In the genomic region with DNA sequence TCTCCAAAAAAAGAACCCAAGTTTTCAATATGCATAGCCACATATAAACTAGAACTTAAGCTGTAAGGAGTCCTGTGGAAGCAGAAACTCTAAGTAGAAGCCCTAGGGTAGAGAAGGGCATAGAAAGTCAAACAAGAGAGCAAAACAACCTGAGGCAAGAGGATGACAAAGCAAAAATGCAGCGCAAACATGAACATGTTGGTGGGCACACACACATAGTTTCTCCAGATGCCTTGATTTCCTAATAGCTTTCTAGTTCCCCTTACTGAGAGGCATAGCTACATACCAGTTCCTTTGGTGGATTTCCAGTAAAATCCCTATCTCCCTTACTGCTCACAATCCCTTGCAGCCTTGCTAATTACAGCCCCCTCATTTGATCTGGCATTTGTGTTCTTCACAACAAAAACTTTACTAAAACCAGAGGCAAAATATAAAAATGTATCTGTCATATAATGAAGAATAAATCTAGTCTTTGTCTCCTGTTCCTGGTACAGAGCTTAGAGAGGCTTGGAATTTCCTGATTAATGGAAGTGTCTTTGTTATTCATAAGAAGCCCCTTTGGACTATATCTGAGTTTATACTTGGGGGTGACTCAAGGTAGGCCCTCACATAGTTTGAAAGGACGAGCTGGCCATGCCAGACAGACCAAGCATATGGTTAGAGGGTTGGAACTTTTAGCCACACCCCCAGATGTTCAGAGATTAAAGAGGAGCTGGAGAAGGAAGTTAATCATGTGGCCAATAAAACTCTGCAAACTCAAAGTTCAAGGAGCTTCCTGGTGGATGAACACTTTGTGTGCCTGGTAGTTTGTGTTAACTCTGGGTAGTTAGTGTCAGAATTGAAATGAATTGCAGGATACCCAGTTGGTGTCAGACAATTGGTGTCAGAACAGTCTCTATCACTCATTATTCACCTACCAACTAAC, we compare ENCODE assay signal across 11 cellular contexts. TPM values are rescaled to one million over a fixed set of nuclear protein-coding genes. Genes with fewer than 3 reads are reported as not detected.
DNase-seq lines count a peak whose midpoint lies in the region; ATAC-seq, FAIRE-seq and TF ChIP-seq lines count a peak whose summit lies in the region.
"Had no signal": no experiment of that assay in that cellular context is flagged by ENCODE, and none has a peak within 500 bp of the region (broad histone marks: within the 10 kb centered on the region; RNA-seq: fewer than 3 reads in every experiment).

No MANE protein-coding gene starts in this region.

- CTCF ChIA-PET in AG04449 (lab: Yijun Ruan, JAX) (no interaction called here), HepG2 (lab: Yijun Ruan, JAX; ENCODE audit: low intra/inter-chr PET ratio, low total read pairs) (no interaction called here)

- peak overlapping the region; percentile 23 for H3K4me2 ChIP-seq in HepG2 (ENCODE audit: low read depth, low read length)

- H3K27ac ChIP-seq in HUES64 (ENCODE audit: low read depth, low read length) (peak overlapping the region; percentile 76; the same call in 1 of the 2 replicates), HepG2 (ENCODE audit: extremely low read length, insufficient read depth, low read length) (peak overlapping the region; percentile 83)

- H3K4me3 ChIP-seq in AG04449 (ENCODE audit: low read depth, low read length) = no peak overlapping the region
- H3K4me3 ChIP-seq in HUES64 (ENCODE audit: low read length) = no peak overlapping the region
- no peak overlapping the region for H3K4me3 ChIP-seq in cardiac fibroblast (replicated peaks in 1 of 2; ENCODE audit: low read depth in 2 of 2, low read length in 2 of 2)
- H3K4me3 ChIP-seq in HepG2 (replicated peaks in 1 of 3; ENCODE audit: insufficient read depth in 1 of 3, low read depth in 2 of 3, low read length in 3 of 3) = no peak overlapping the region
- H3K4me3 ChIP-seq: body of pancreas, Peyer's patch had no signal

- TF ChIP-seq EP300 in HepG2 (IDR thresholded peaks at IDR 0.05; ENCODE audit: low read depth in 2 of 2, low read length in 2 of 2) (peak in 1 of 2 experiments; percentile 58; a peak in 1 of 4 replicates), HepG2 (CRISPR knock-in tag; IDR thresholded peaks at IDR 0.05; ENCODE audit: borderline replicate concordance) (no peak)

- H3K9ac ChIP-seq in HUES64 (ENCODE audit: low read depth, low read length) (peak overlapping the region; percentile 21; the same call in 1 of the 2 replicates), HepG2 (ENCODE audit: insufficient read depth, low read depth, low read length) (peak overlapping the region; percentile 39; the same call in 1 of the 2 replicates)

- H3K27me3 ChIP-seq in HUES64 (ENCODE audit: insufficient read depth, low read length) (no peaks in the 10 kb centered on the region), HepG2 (ENCODE audit: control insufficient read depth in 1 of 2, insufficient read depth in 2 of 2, low read length in 2 of 2) (no peaks in the 10 kb centered on the region)
- H3K27me3 ChIP-seq: body of pancreas, Peyer's patch had no signal

- no peaks in the 10 kb centered on the region for H3K9me3 ChIP-seq in HUES64 (ENCODE audit: insufficient read depth, low read depth, low read length)
- H3K9me3 ChIP-seq in HepG2 (ENCODE audit: low read length) = no peaks in the 10 kb centered on the region
- H3K9me3 ChIP-seq: body of pancreas, Peyer's patch had no signal

- 79% methylated on average over 2 of the region's 2 CpGs for WGBS in HUES64
- no CpG with 5 or more reads among the region's 2 CpGs for WGBS in HepG2 (ENCODE audit: low lambda C conversion rate)

- TF ChIP-seq RAD21 in HepG2 (CRISPR knock-in tag; IDR thresholded peaks at IDR 0.05) = no peak

- intact Hi-C loops in HepG2 (cut with micrococcal nuclease; ENCODE audit: unreplicated experiment) = no loop called here

- H3K4me1 ChIP-seq in HUES64 (ENCODE audit: insufficient read depth, low read length) (peaks cover 42% of the 10 kb centered on the region), HepG2 (ENCODE audit: insufficient read depth, low read length) (peaks cover 40% of the 10 kb centered on the region)
- H3K4me1 ChIP-seq: body of pancreas had no signal

- no peak for TF ChIP-seq POLR2A in HepG2 (IDR thresholded peaks at IDR 0.05; ENCODE audit: insufficient read depth in 1 of 2, low read depth in 2 of 2, low read length in 2 of 2)

- peak; percentile 86 for FAIRE-seq in HepG2 (lab: Jason Lieb, UNC)
- FAIRE-seq in D721Med (lab: Jason Lieb, UNC) = no peak

- peak; percentile 79 for ATAC-seq in HepG2
- no peak for ATAC-seq in GM21717 (IDR thresholded peaks at IDR 0.05; ENCODE audit: unreplicated experiment)
- ATAC-seq: body of pancreas had no signal

- no TSS peak for BruUV-seq in HepG2 (replicated peaks; lab: Mats Ljungman, UMichigan)

- DNase-seq in AG04449 (ENCODE audit: low read depth, low spot score) = peak; percentile 37
- DNase-seq in cardiac fibroblast (ENCODE audit: low read depth in 2 of 2) = peak; percentile 50 to 80
- peak; percentile 80 for DNase-seq in HepG2 (ENCODE audit: low spot score)
- DNase-seq in hippocampal formation (lab: John Stamatoyannopoulos, UW) = no peak
- no peak for DNase-seq in NCI-H446 treated with DMSO at 0.1 percent for 48 hours (lab: John Stamatoyannopoulos, UW)
- DNase-seq in D721Med (ENCODE audit: insufficient read length, low spot score) = no peak
- DNase-seq: posterior cingulate gyrus had no signal

- no peak for TF ChIP-seq CTCF in AG04449 (IDR thresholded peaks at IDR 0.05; ENCODE audit: insufficient read depth, low read length, missing control alignments)
- no peak for TF ChIP-seq CTCF in cardiac fibroblast (IDR thresholded peaks at IDR 0.05; ENCODE audit: low read depth, low read length)
- TF ChIP-seq CTCF in HepG2 (CRISPR knock-in tag; IDR thresholded peaks at IDR 0.05) = no peak
- TF ChIP-seq CTCF in D721Med (IDR thresholded peaks at IDR 0.05; ENCODE audit: insufficient read depth, missing control alignments) = no peak

- in situ Hi-C loops in HepG2 (cut with HindIII; ENCODE audit: extremely low pct_ligation_motif_present, low pct_unique_long_range_greater_than_20kb) = no loop called here

- H3K36me3 ChIP-seq in HUES64 (ENCODE audit: insufficient read depth, low read length) (peaks cover 59% of the 10 kb centered on the region), HepG2 (replicated peaks in 1 of 2; ENCODE audit: control insufficient read depth in 1 of 2, insufficient read depth in 2 of 2, low read length in 2 of 2) (peaks cover 3 to 9% of the 10 kb centered on the region in 2 experiments; a peak in 2 of 5 replicates)
- H3K36me3 ChIP-seq: Peyer's patch had no signal

- H2AFZ ChIP-seq in HepG2 (ENCODE audit: low read length) = no peak overlapping the region

- POLR2A ChIA-PET in AG04449 (lab: Yijun Ruan, JAX) (no interaction called here), HepG2 (lab: Yijun Ruan, JAX) (interaction anchor here (0.7 to 2.1 kb wide), 5 partner anchors 8 to 41 kb away, joined by 3 to 20 read pairs (median 3); no protein-coding TSS in a partner anchor)

- H4K20me1 ChIP-seq in HepG2 (ENCODE audit: insufficient read depth, low read length) = no peaks in the 10 kb centered on the region

- no peaks in the 10 kb centered on the region for H3K79me2 ChIP-seq in HepG2 (ENCODE audit: insufficient read depth, low read length)

TF ChIP-seq in HepG2, 621 proteins besides CTCF, POLR2A, EP300 and RAD21 (continues in another document):
- no peak for TF ChIP-seq MYNN (CRISPR knock-in tag; IDR thresholded peaks at IDR 0.05; ENCODE audit: low read depth)
- TF ChIP-seq, protein P1, sequence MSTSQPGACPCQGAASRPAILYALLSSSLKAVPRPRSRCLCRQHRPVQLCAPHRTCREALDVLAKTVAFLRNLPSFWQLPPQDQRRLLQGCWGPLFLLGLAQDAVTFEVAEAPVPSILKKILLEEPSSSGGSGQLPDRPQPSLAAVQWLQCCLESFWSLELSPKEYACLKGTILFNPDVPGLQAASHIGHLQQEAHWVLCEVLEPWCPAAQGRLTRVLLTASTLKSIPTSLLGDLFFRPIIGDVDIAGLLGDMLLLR (CRISPR knock-in tag; IDR thresholded peaks at IDR 0.05) = no peak
- TF ChIP-seq ELF3 (CRISPR knock-in tag; IDR thresholded peaks at IDR 0.05) = peak; percentile 70
- peak; percentile 47; the same call in 1 of the 2 replicates for TF ChIP-seq CEBPG (CRISPR knock-in tag; IDR thresholded peaks at IDR 0.05)
- TF ChIP-seq SALL1 (CRISPR knock-in tag; IDR thresholded peaks at IDR 0.05) = peak; percentile 8; the same call in 1 of the 2 replicates
- no peak for TF ChIP-seq ZNF317 (CRISPR knock-in tag; IDR thresholded peaks at IDR 0.05)

RNA-seq across cellular contexts. Expression of gene ZCCHC13, which starts 52.7 kb away (rescaled TPM):
- not detected for polyA plus RNA-seq in HUES64 (2013, experiment 1 of 2)
- polyA plus RNA-seq in HUES64 (2013, experiment 2 of 2) = not detected
- total RNA-seq in HepG2 (2016; rRNA removed; fragmentation: Illumina TruSeq; extraction: Trizol) = not detected in 2 replicates
- total RNA-seq in HepG2 (2016; cell fraction: cytosol; rRNA removed; fragmentation: Illumina TruSeq; extraction: Trizol; ENCODE audit: low read depth) = not detected in 2 replicates
- not detected in 2 replicates for total RNA-seq in HepG2 (2016; cell fraction: insoluble cytoplasmic fraction; rRNA removed; fragmentation: Illumina TruSeq; extraction: Trizol)
- not detected in 2 replicates for total RNA-seq in HepG2 (2016; cell fraction: membrane; rRNA removed; fragmentation: Illumina TruSeq; extraction: Trizol)
- total RNA-seq in HepG2 (2016; cell fraction: nucleus; rRNA removed; fragmentation: Illumina TruSeq; extraction: Trizol) = not detected in 2 replicates
- not detected in 2 replicates for polyA plus RNA-seq in HepG2 (2011; rRNA removed)
- not detected in 2 replicates for polyA plus RNA-seq in HepG2 (2011; cell fraction: cytosol; rRNA removed)
- polyA plus RNA-seq in HepG2 (2011; cell fraction: nucleus; rRNA removed) = not detected in 2 replicates
- not detected in 2 replicates for polyA plus RNA-seq in HepG2 (2012)
- polyA plus RNA-seq in HepG2 (2016; cell fraction: cytosol; fragmentation: Illumina TruSeq; extraction: Trizol; ENCODE audit: low read depth) = not detected in 2 replicates
- not detected in 2 replicates for polyA plus RNA-seq in HepG2 (2016; cell fraction: insoluble cytoplasmic fraction; fragmentation: Illumina TruSeq; extraction: Trizol; ENCODE audit: low read depth)
- polyA plus RNA-seq in HepG2 (2016; cell fraction: membrane; fragmentation: Illumina TruSeq; extraction: Trizol; ENCODE audit: low read depth) = not detected in 2 replicates
- not detected in 2 replicates for polyA plus RNA-seq in HepG2 (2016; cell fraction: nucleus; fragmentation: Illumina TruSeq; extraction: Trizol; ENCODE audit: insufficient read depth, low read depth)
- not detected in 2 replicates for polyA minus RNA-seq in HepG2 (2011; rRNA and poly(A)+ RNA removed; ENCODE audit: low replicate concordance)
- polyA minus RNA-seq in HepG2 (2011; cell fraction: cytosol; rRNA and poly(A)+ RNA removed) = not detected in 2 replicates
- polyA minus RNA-seq in HepG2 (2011; cell fraction: nucleus; rRNA and poly(A)+ RNA removed) = not detected in 2 replicates
- total RNA-seq: body of pancreas, Peyer's patch had no signal

Comparison
In these comparisons a context has a peak if more than half of its experiments do, and no peak if none do; other contexts are left out.
1. DNase-seq: peak in AG04449 (single experiment), cardiac fibroblast (2 of 2) and HepG2 (single experiment); none in hippocampal formation (0 of 2), NCI-H446 treated with DMSO at 0.1 percent for 48 hours (single experiment) and D721Med (single experiment).